Comparison of ENCODE assay signal across 10 cellular contexts in genomic region chr22:32579533-32580220, GRCh38.
DNase-seq lines count a peak whose midpoint lies in the region; ATAC-seq and TF ChIP-seq lines count a peak whose summit lies in the region.
"Had no signal": no experiment of that assay in that cellular context is flagged by ENCODE, and none has a peak within 500 bp of the region (broad histone marks: within the 10 kb centered on the region; RNA-seq: fewer than 3 reads in every experiment).

No MANE protein-coding gene starts in this region.

- H3K36me3 ChIP-seq in GM23248 (ENCODE audit: low read depth) = no peaks in the 10 kb centered on the region
- H3K36me3 ChIP-seq in left ventricle myocardium inferior = no peaks in the 10 kb centered on the region

- H3K4me1 ChIP-seq in GM23248 (ENCODE audit: insufficient read depth) (peaks cover 20% of the 10 kb centered on the region), left ventricle myocardium inferior (peaks cover 36% of the 10 kb centered on the region)

- H3K27ac ChIP-seq in GM23248 = no peak overlapping the region
- H3K27ac ChIP-seq in left ventricle myocardium inferior (replicated peaks) = peak overlapping the region; percentile 72

- H2AFZ ChIP-seq in GM23248 = no peak overlapping the region

- H3K4me2 ChIP-seq in GM23248 (ENCODE audit: unreplicated experiment) = no peak overlapping the region

- ATAC-seq in HG03439 (IDR thresholded peaks at IDR 0.05; ENCODE audit: unreplicated experiment) = no peak

- H3K27me3 ChIP-seq in GM23248 (replicated peaks; ENCODE audit: insufficient read depth) = no peaks in the 10 kb centered on the region
- no peaks in the 10 kb centered on the region for H3K27me3 ChIP-seq in left ventricle myocardium inferior (ENCODE audit: low read depth)

- TF ChIP-seq CTCF in astrocyte of the cerebellum (IDR thresholded peaks at IDR 0.05; ENCODE audit: low read depth, low read length, missing control alignments) = no peak
- TF ChIP-seq CTCF in left ventricle myocardium inferior (IDR thresholded peaks at IDR 0.05; ENCODE audit: borderline replicate concordance) = no peak

- DNase-seq in GM23248 (peak; percentile 50), astrocyte of the cerebellum (ENCODE audit: low read depth) (peak; percentile 28), left ventricle myocardium inferior (peak; percentile 53), renal cortical epithelial cell (ENCODE audit: low read depth) (peak; percentile 56), HUDEP-2 (lab: John Stamatoyannopoulos, UW; ENCODE audit: unreplicated experiment in 76 of 76) (no peak), NCI-H774 (lab: John Stamatoyannopoulos, UW) (no peak), T-helper 9 cell (no peak)
- DNase-seq: activated CD4-positive, alpha-beta T cell treated with anti-CD3 and anti-CD28 coated beads, Interleukin-2, amount 50 U/mL, for 48 hours; C1 segment of cervical spinal cord had no signal

- 77 to 79% methylated on average over 7 of the region's 7 CpGs for WGBS in GM23248 (ENCODE audit: low coverage in 1 of 2, low lambda C conversion rate in 2 of 2, missing lambda C conversion rate in 2 of 2), 2 experiments

- H3K79me2 ChIP-seq in GM23248 (ENCODE audit: insufficient read depth) = no peaks in the 10 kb centered on the region

- no peaks in the 10 kb centered on the region for H3K9me2 ChIP-seq in GM23248 (ENCODE audit: insufficient read depth)

- H3K4me3 ChIP-seq in GM23248 = no peak overlapping the region
- H3K4me3 ChIP-seq in astrocyte of the cerebellum (ENCODE audit: low read depth, low read length) = no peak overlapping the region
- no peak overlapping the region for H3K4me3 ChIP-seq in left ventricle myocardium inferior

- H4K20me1 ChIP-seq in GM23248 (ENCODE audit: insufficient read depth) = no peaks in the 10 kb centered on the region

- H3K9me3 ChIP-seq in GM23248 (ENCODE audit: low read depth) (no peaks in the 10 kb centered on the region), left ventricle myocardium inferior (replicated peaks) (no peaks in the 10 kb centered on the region)

- in situ Hi-C loops in GM23248 (cut with MboI) = no loop called here
- in situ Hi-C loops in astrocyte of the cerebellum (cut with HindIII; ENCODE audit: low sequenced_read_pairs) = no loop called here

- intact Hi-C loops in left ventricle myocardium inferior (cut with micrococcal nuclease) = no loop called here

- H3K9ac ChIP-seq in GM23248 = no peak overlapping the region

- H3F3A ChIP-seq in GM23248 (ENCODE audit: insufficient read depth) = 0 out of 2 replicates have a peak, but pooled peaks cover 6% of the 10 kb centered on the region

Comparison
In these comparisons a context has a peak if more than half of its experiments do, and no peak if none do; other contexts are left out.
1. DNase-seq: peak in GM23248 (single experiment), astrocyte of the cerebellum (single experiment), left ventricle myocardium inferior (single experiment) and renal cortical epithelial cell (single experiment); none in HUDEP-2 (0 of 76), NCI-H774 (single experiment) and T-helper 9 cell (single experiment).